In genomic region chr7:69739182-69739581, GRCh38 we compare ENCODE assay signal across 9 cellular contexts.
DNase-seq lines count a peak whose midpoint lies in the region; ATAC-seq and TF ChIP-seq lines count a peak whose summit lies in the region.
"Had no signal": no experiment of that assay in that cellular context is flagged by ENCODE, and none has a peak within 500 bp of the region (broad histone marks: within the 10 kb centered on the region; RNA-seq: fewer than 3 reads in every experiment).

No MANE protein-coding gene starts in this region.

- H4K20me1 ChIP-seq in H9 (ENCODE audit: control insufficient read depth, insufficient read depth, insufficient read length), result no peaks in the 10 kb centered on the region

- no peak overlapping the region for H2BK15ac ChIP-seq in H9 (ENCODE audit: low read depth, low read length)

- H3K27ac ChIP-seq in RWPE2 (ENCODE audit: poor library complexity, severe bottlenecking), result no peak overlapping the region
- H3K27ac ChIP-seq in H9 (ENCODE audit: insufficient read length, low read depth, low read length), result no peak overlapping the region

- no peak overlapping the region for H4K8ac ChIP-seq in H9 (replicated peaks; ENCODE audit: insufficient read length, low read depth, low read length)

- H3K4me1 Mint-ChIP-seq in H9, result peaks cover 38 to 42% of the 10 kb centered on the region in 2 experiments
- H3K4me1 Mint-ChIP-seq: activated naive CD4-positive, alpha-beta T cell treated with anti-CD3 and anti-CD28 coated beads, Interleukin-2, amount 50 U/mL, for 24 hours had no signal

- no peaks in the 10 kb centered on the region for H3K36me3 Mint-ChIP-seq in H9 (ENCODE audit: insufficient read depth in 1 of 3, low read depth in 3 of 3)
- H3K36me3 Mint-ChIP-seq: activated naive CD4-positive, alpha-beta T cell treated with anti-CD3 and anti-CD28 coated beads, Interleukin-2, amount 50 U/mL, for 24 hours had no signal

- no peak overlapping the region for H3K56ac ChIP-seq in H9 (ENCODE audit: insufficient read length, low read depth, low read length)

- H3K4me3 ChIP-seq in RWPE2 (ENCODE audit: severe bottlenecking), result no peak overlapping the region

- no peak overlapping the region for H3K18ac ChIP-seq in H9 (ENCODE audit: insufficient read length, low read depth, low read length)

- no peak overlapping the region for H2BK5ac ChIP-seq in H9 (ENCODE audit: insufficient read length, low read length)

- no peak overlapping the region for H3T11ph ChIP-seq in H9 (ENCODE audit: low read length)

- DNase-seq in activated T-cell treated with anti-CD3 and anti-CD28 coated beads for 24 hours (ENCODE audit: low read depth), result peak; percentile 7
- DNase-seq in activated T-cell treated with anti-CD3 and anti-CD28 coated beads, Interleukin-2, amount 50 U/mL, for 1 hour, result no peak
- DNase-seq in RWPE2 (ENCODE audit: low spot score), result no peak
- peak; percentile 42 for DNase-seq in stimulated activated CD8-positive, alpha-beta memory T cell treated with anti-CD3 and anti-CD28 coated beads, Interleukin-4, amount 100 ng/mL, for 48 hours
- DNase-seq in H9, result no peak
- no peak for DNase-seq in NCI-H774 (lab: John Stamatoyannopoulos, UW)
- DNase-seq in cerebellar nuclear complex (lab: John Stamatoyannopoulos, UW), result no peak

- TF ChIP-seq CTCF in RWPE2 (IDR thresholded peaks at IDR 0.05; ENCODE audit: poor library complexity, severe bottlenecking) (no peak), H9 (conservative IDR thresholded peaks at IDR 0.05) (no peak)

- H3K27ac Mint-ChIP-seq in H9, result no peak overlapping the region
- H3K27ac Mint-ChIP-seq: activated naive CD4-positive, alpha-beta T cell treated with anti-CD3 and anti-CD28 coated beads, Interleukin-2, amount 50 U/mL, for 24 hours had no signal

- H2AFZ ChIP-seq in H9 (ENCODE audit: low read length), result no peak overlapping the region

- H4K5ac ChIP-seq in H9 (ENCODE audit: insufficient read length, low read depth, low read length), result no peak overlapping the region

- no CpG with 5 or more reads among the region's 1 CpG for WGBS in H9 (ENCODE audit: extremely low coverage, insufficient read length, low lambda C conversion rate)

- H3K4me2 ChIP-seq in H9 (ENCODE audit: insufficient read depth, insufficient read length, low read length), result no peak overlapping the region

- H3K36me3 ChIP-seq in RWPE2 (ENCODE audit: low read depth), result no peaks in the 10 kb centered on the region

- H3K23me2 ChIP-seq in H9 (ENCODE audit: insufficient read length, low read depth, low read length, poor library complexity, severe bottlenecking), result no peaks in the 10 kb centered on the region

- ATAC-seq in HG02798 (IDR thresholded peaks at IDR 0.05; ENCODE audit: poor library complexity, unreplicated experiment) (peak; percentile 64), RWPE2 (ENCODE audit: low read depth) (peak; percentile 78)

- H3K79me2 ChIP-seq in H9 (ENCODE audit: insufficient read depth, low read length), result no peaks in the 10 kb centered on the region

- H3K4me1 ChIP-seq in RWPE2 (ENCODE audit: insufficient read depth, poor library complexity, severe bottlenecking) (no peaks in the 10 kb centered on the region), H9 (ENCODE audit: insufficient read depth, low read length) (peaks cover 8% of the 10 kb centered on the region; the same call in 1 of the 2 replicates)

- no peak overlapping the region for H2BK120ac ChIP-seq in H9 (ENCODE audit: low read depth, low read length, poor library complexity, severe bottlenecking)

- no peaks in the 10 kb centered on the region for H3K9me3 Mint-ChIP-seq in H9
- H3K9me3 Mint-ChIP-seq: activated naive CD4-positive, alpha-beta T cell treated with anti-CD3 and anti-CD28 coated beads, Interleukin-2, amount 50 U/mL, for 24 hours had no signal

- no peak overlapping the region for H2AK5ac ChIP-seq in H9 (ENCODE audit: insufficient read length, low read length)

- no peak overlapping the region for H4K91ac ChIP-seq in H9 (ENCODE audit: insufficient read length, low read depth, low read length)

- H3K27me3 ChIP-seq in RWPE2 (ENCODE audit: insufficient read depth, poor library complexity, severe bottlenecking) (no peaks in the 10 kb centered on the region), H9 (ENCODE audit: insufficient read depth, low read length) (no peaks in the 10 kb centered on the region)

- no peak overlapping the region for H3K23ac ChIP-seq in H9 (ENCODE audit: insufficient read length, low read depth, low read length)

- H3K4me3 Mint-ChIP-seq in H9, result no peak overlapping the region
- H3K4me3 Mint-ChIP-seq: activated naive CD4-positive, alpha-beta T cell treated with anti-CD3 and anti-CD28 coated beads, Interleukin-2, amount 50 U/mL, for 24 hours had no signal

- no peak overlapping the region for H2BK20ac ChIP-seq in H9 (ENCODE audit: low read depth, low read length, poor library complexity, severe bottlenecking)

- H3K4ac ChIP-seq in H9 (ENCODE audit: low read depth, low read length), result no peak overlapping the region

- no peaks in the 10 kb centered on the region for H3K79me1 ChIP-seq in H9 (ENCODE audit: insufficient read depth, low read depth, low read length, poor library complexity, severe bottlenecking)

- H3K9ac ChIP-seq in H9 (ENCODE audit: extremely low read depth, insufficient read length, low read length), result no peak overlapping the region

- no peak overlapping the region for H3K14ac ChIP-seq in H9 (ENCODE audit: insufficient read depth, low read length)

- H3K9me3 ChIP-seq in RWPE2 (ENCODE audit: severe bottlenecking), result no peaks in the 10 kb centered on the region
- no peaks in the 10 kb centered on the region for H3K9me3 ChIP-seq in H9 (ENCODE audit: control insufficient read depth, low read depth, low read length)

- H2BK12ac ChIP-seq in H9 (ENCODE audit: insufficient read length, low read depth, low read length), result no peak overlapping the region

- no peaks in the 10 kb centered on the region; the same call in 1 of the 2 replicates for H3K27me3 Mint-ChIP-seq in H9 (ENCODE audit: low read depth)
- H3K27me3 Mint-ChIP-seq: activated naive CD4-positive, alpha-beta T cell treated with anti-CD3 and anti-CD28 coated beads, Interleukin-2, amount 50 U/mL, for 24 hours had no signal

Comparison
In these comparisons a context has a peak if more than half of its experiments do, and no peak if none do; other contexts are left out.
1. DNase-seq: peak in activated T-cell treated with anti-CD3 and anti-CD28 coated beads for 24 hours (single experiment) and stimulated activated CD8-positive, alpha-beta memory T cell treated with anti-CD3 and anti-CD28 coated beads, Interleukin-4, amount 100 ng/mL, for 48 hours (single experiment); none in activated T-cell treated with anti-CD3 and anti-CD28 coated beads, Interleukin-2, amount 50 U/mL, for 1 hour (single experiment), RWPE2 (single experiment), H9 (single experiment), NCI-H774 (single experiment) and cerebellar nuclear complex (0 of 2).